In genomic region chr3:111768571-111769100, GRCh38 we compare ENCODE assay signal across 13 cellular contexts.
A peak's percentile ranks its signal among the peaks of the same experiment; 100 is the strongest.
DNase-seq lines count a peak whose midpoint lies in the region; ATAC-seq and TF ChIP-seq lines count a peak whose summit lies in the region.
"Had no signal": no experiment of that assay in that cellular context is flagged by ENCODE, and none has a peak within 500 bp of the region (broad histone marks: within the 10 kb centered on the region; RNA-seq: fewer than 3 reads in every experiment).

No MANE protein-coding gene starts in this region.

- intact Hi-C loops in sciatic nerve (cut with DNase I): no loop called here

- peak; percentile 66 for DNase-seq in GM03348 (ENCODE audit: low spot score)
- peak; percentile 78 for DNase-seq in SW480 (ENCODE audit: low spot score)
- peak; percentile 63 for DNase-seq in fibroblast of villous mesenchyme (ENCODE audit: low read depth)
- no peak for DNase-seq in sciatic nerve (ENCODE audit: low spot score)
- DNase-seq in stimulated activated CD4-positive, alpha-beta T cell treated with anti-CD3 and anti-CD28 coated beads, Interleukin-4, amount 100 ng/mL, for 24 hours: no peak
- DNase-seq in AG08395 (ENCODE audit: low spot score): no peak
- DNase-seq: activated T-cell treated with anti-CD3 and anti-CD28 coated beads, Interleukin-2, amount 50 U/mL, for 1 hour; DND-41; NCI-H1694; pancreas; T-helper 2 cell had no signal

- no peak for TF ChIP-seq CTCF in fibroblast of villous mesenchyme (IDR thresholded peaks at IDR 0.05; ENCODE audit: insufficient read depth, low read depth, low read length)

- ATAC-seq in sciatic nerve: peak; percentile 61
- no peak for ATAC-seq in HG03432 (IDR thresholded peaks at IDR 0.05; ENCODE audit: unreplicated experiment)
- ATAC-seq in GM19023 (IDR thresholded peaks at IDR 0.05; ENCODE audit: unreplicated experiment): no peak

- no peak overlapping the region for H3K4me3 ChIP-seq in fibroblast of villous mesenchyme (ENCODE audit: low read depth, low read length)
- H3K4me3 ChIP-seq: pancreas had no signal

Comparison
In these comparisons a context has a peak if more than half of its experiments do, and no peak if none do; other contexts are left out.
1. DNase-seq: peak in GM03348 (single experiment), SW480 (single experiment) and fibroblast of villous mesenchyme (single experiment); none in sciatic nerve (single experiment), stimulated activated CD4-positive, alpha-beta T cell treated with anti-CD3 and anti-CD28 coated beads, Interleukin-4, amount 100 ng/mL, for 24 hours (single experiment) and AG08395 (single experiment).